18 cellular contexts compared by ENCODE assay signal in the genomic region with DNA sequence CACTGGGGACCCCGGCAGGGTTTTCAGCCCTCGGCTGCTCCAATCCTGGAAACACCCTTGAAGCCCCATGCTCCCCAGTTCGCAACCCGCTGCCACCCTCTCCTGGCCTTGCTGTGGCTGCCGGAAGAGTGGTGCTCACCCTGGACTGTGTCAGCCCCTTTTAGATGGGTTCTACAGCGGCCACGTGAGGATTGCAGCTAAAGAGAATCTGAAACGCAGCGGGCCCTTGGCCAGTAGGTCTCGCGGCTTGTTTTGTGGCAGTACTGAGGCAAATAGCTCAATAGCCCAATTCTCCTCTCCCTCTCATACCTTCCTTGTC.
DNase-seq lines count a peak whose midpoint lies in the region; ATAC-seq, FAIRE-seq and TF ChIP-seq lines count a peak whose summit lies in the region.
"Had no signal": no experiment of that assay in that cellular context is flagged by ENCODE, and none has a peak within 500 bp of the region (broad histone marks: within the 10 kb centered on the region; RNA-seq: fewer than 3 reads in every experiment).

No MANE protein-coding gene starts in this region.

- H3K4me1 Mint-ChIP-seq in GM23338, result no peaks in the 10 kb centered on the region; the same call in 2 of the 3 replicates
- H3K4me1 Mint-ChIP-seq: activated CD4-positive, alpha-beta T cell treated with anti-CD3 and anti-CD28 coated beads, Interleukin-2, amount 10 ng/mL, durations not matched to agents 7 days and 5 days; stimulated activated naive CD8-positive, alpha-beta T cell treated with anti-CD3 and anti-CD28 coated beads, Interleukin-15, amount 100 ng/mL, for 72 hours had no signal

- DNase-seq in GM23338 (ENCODE audit: low spot score), result no peak
- peak in 1 of 2 donors; percentile 79 for DNase-seq in ascending aorta (ENCODE audit: low spot score in 2 of 2)
- DNase-seq in right cardiac atrium, result peak in 2 of 3 donors; percentile 38 to 78
- DNase-seq in T1000 (lab: John Stamatoyannopoulos, UW), result no peak
- DNase-seq in NCI-H2171 treated with DMSO at 0.1 percent for 48 hours (lab: John Stamatoyannopoulos, UW), result no peak
- DNase-seq in GM19239 (ENCODE audit: insufficient read length, low spot score), result no peak
- DNase-seq: activated CD4-positive, alpha-beta T cell treated with anti-CD3 and anti-CD28 coated beads, Interleukin-2, amount 10 ng/mL, durations not matched to agents 7 days and 5 days; HFFc6; midbrain; NCI-H187; NCI-H526; ovary; stimulated activated naive CD8-positive, alpha-beta T cell treated with anti-CD3 and anti-CD28 coated beads, Interleukin-15, amount 100 ng/mL, for 72 hours; T-helper 17 cell had no signal

- H3K4me3 ChIP-seq in GM23338, result no peak overlapping the region
- no peak overlapping the region for H3K4me3 ChIP-seq in ascending aorta
- H3K4me3 ChIP-seq in right cardiac atrium (ENCODE audit: low read length), result no peak overlapping the region
- no peak overlapping the region for H3K4me3 ChIP-seq in stomach smooth muscle (ENCODE audit: low read length in 2 of 2)
- H3K4me3 ChIP-seq: ovary had no signal

- no peaks in the 10 kb centered on the region for H3K79me2 ChIP-seq in GM23338 (replicated peaks; ENCODE audit: insufficient read depth)

- peak in 1 of 2 experiments; percentile 36; a peak in 2 of 4 replicates for TF ChIP-seq CTCF in GM23338 (conservative IDR thresholded peaks at IDR 0.05; ENCODE audit: low read depth in 2 of 2)
- TF ChIP-seq CTCF in ascending aorta (IDR thresholded peaks at IDR 0.05), result peak; percentile 15 to 51 (median 18)

- no peaks in the 10 kb centered on the region for H4K20me1 ChIP-seq in GM23338 (replicated peaks; ENCODE audit: insufficient read depth)

- 80% methylated on average over 11 of the region's 11 CpGs for WGBS in right cardiac atrium

- ATAC-seq in GM23338, result peak; percentile 35; the same call in 1 of the 3 replicates
- peak; percentile 8 to 39 for ATAC-seq in right cardiac atrium
- no peak for ATAC-seq in HG02884 (IDR thresholded peaks at IDR 0.05; ENCODE audit: unreplicated experiment)
- ATAC-seq: stimulated activated naive CD8-positive, alpha-beta T cell treated with anti-CD3 and anti-CD28 coated beads, Interleukin-15, amount 100 ng/mL, for 72 hours; T-helper 17 cell had no signal

- H3F3A ChIP-seq in GM23338 (replicated peaks; ENCODE audit: low read depth), result no peaks in the 10 kb centered on the region

- no peaks in the 10 kb centered on the region for H3K27me3 ChIP-seq in GM23338 (ENCODE audit: insufficient read depth)
- no peaks in the 10 kb centered on the region for H3K27me3 ChIP-seq in ascending aorta
- H3K27me3 ChIP-seq in right cardiac atrium (ENCODE audit: control insufficient read depth, insufficient read depth), result no peaks in the 10 kb centered on the region
- no peaks in the 10 kb centered on the region for H3K27me3 ChIP-seq in stomach smooth muscle (ENCODE audit: control insufficient read depth in 1 of 2, insufficient read depth in 2 of 2, low read length in 2 of 2)
- H3K27me3 ChIP-seq: dorsolateral prefrontal cortex, ovary had no signal

- H3K4me3 Mint-ChIP-seq in GM23338, result no peak overlapping the region
- H3K4me3 Mint-ChIP-seq: activated CD4-positive, alpha-beta T cell treated with anti-CD3 and anti-CD28 coated beads, Interleukin-2, amount 10 ng/mL, durations not matched to agents 7 days and 5 days; HFFc6; stimulated activated naive CD8-positive, alpha-beta T cell treated with anti-CD3 and anti-CD28 coated beads, Interleukin-15, amount 100 ng/mL, for 72 hours; T-helper 17 cell had no signal

- H3K9me3 Mint-ChIP-seq in GM23338, result no peaks in the 10 kb centered on the region
- H3K9me3 Mint-ChIP-seq: activated CD4-positive, alpha-beta T cell treated with anti-CD3 and anti-CD28 coated beads, Interleukin-2, amount 10 ng/mL, durations not matched to agents 7 days and 5 days; activated T-helper 2 cell treated with anti-CD3 and anti-CD28 coated beads, Interferon-gamma antibody, Interleukin-2, Interleukin-4, amounts not matched to agents 10 μg/mL and 5 μg/mL and 100 μg/mL, durations not matched to agents 14 hours and 24 hours and 36 hours; HFFc6; stimulated activated naive CD8-positive, alpha-beta T cell treated with anti-CD3 and anti-CD28 coated beads, Interleukin-15, amount 100 ng/mL, for 72 hours had no signal

- intact Hi-C loops in ascending aorta (cut with DNase I) (loop anchor here (5.0 kb wide), 1 partner anchor 40 kb away; no protein-coding TSS in a partner anchor), right cardiac atrium (cut with DNase I) (no loop called here)

- H3K9me2 ChIP-seq in GM23338 (ENCODE audit: insufficient read depth), result no peaks in the 10 kb centered on the region

- no peaks in the 10 kb centered on the region for H3K36me3 Mint-ChIP-seq in GM23338 (ENCODE audit: low read depth)

- H3K27ac Mint-ChIP-seq in GM23338, result no peak overlapping the region
- H3K27ac Mint-ChIP-seq: activated CD4-positive, alpha-beta T cell treated with anti-CD3 and anti-CD28 coated beads, Interleukin-2, amount 10 ng/mL, durations not matched to agents 7 days and 5 days; activated T-helper 2 cell treated with anti-CD3 and anti-CD28 coated beads, Interferon-gamma antibody, Interleukin-2, Interleukin-4, amounts not matched to agents 10 μg/mL and 5 μg/mL and 100 μg/mL, durations not matched to agents 14 hours and 24 hours and 36 hours; HFFc6; T-helper 17 cell had no signal

- H3K27me3 Mint-ChIP-seq in GM23338 (ENCODE audit: insufficient read depth, low read depth, poor library complexity), result peaks cover 8% of the 10 kb centered on the region
- H3K27me3 Mint-ChIP-seq: activated CD4-positive, alpha-beta T cell treated with anti-CD3 and anti-CD28 coated beads, Interleukin-2, amount 10 ng/mL, durations not matched to agents 7 days and 5 days; stimulated activated naive CD8-positive, alpha-beta T cell treated with anti-CD3 and anti-CD28 coated beads, Interleukin-15, amount 100 ng/mL, for 72 hours; T-helper 17 cell had no signal

- no peak overlapping the region for H2AFZ ChIP-seq in GM23338

- H3K36me3 ChIP-seq in GM23338 (ENCODE audit: insufficient read depth) (peaks cover 5% of the 10 kb centered on the region; the same call in 1 of the 2 replicates), ascending aorta (peaks cover 65 to 93% of the 10 kb centered on the region in 2 donors), stomach smooth muscle (ENCODE audit: control insufficient read depth in 2 of 2, insufficient read depth in 2 of 2, low read length in 2 of 2) (peaks cover 3 to 5% of the 10 kb centered on the region in 2 donors)
- H3K36me3 ChIP-seq: ovary had no signal

- H3K4me2 ChIP-seq in GM23338, result no peak overlapping the region

- no peak for FAIRE-seq in GM19239 (lab: Jason Lieb, UNC)

- no peaks in the 10 kb centered on the region for H3K4me1 ChIP-seq in GM23338 (ENCODE audit: insufficient read depth)
- H3K4me1 ChIP-seq in ascending aorta, result peaks cover 0 to 20% of the 10 kb centered on the region in 2 donors
- H3K4me1 ChIP-seq in right cardiac atrium (ENCODE audit: control insufficient read depth, insufficient read depth, low read length), result peaks cover 5% of the 10 kb centered on the region
- peaks cover 14% of the 10 kb centered on the region for H3K4me1 ChIP-seq in stomach smooth muscle (ENCODE audit: control insufficient read depth, insufficient read depth, low read length)

- H3K9ac ChIP-seq in stomach smooth muscle (ENCODE audit: low read length in 2 of 2), result no peak overlapping the region

- H3K27ac ChIP-seq in GM23338 (ENCODE audit: low read depth), result no peak overlapping the region
- H3K27ac ChIP-seq in ascending aorta, result peak overlapping the region; percentile 43 to 71
- H3K27ac ChIP-seq in right cardiac atrium (ENCODE audit: low read length), result no peak overlapping the region
- peak overlapping the region; percentile 37 for H3K27ac ChIP-seq in stomach smooth muscle (ENCODE audit: low read length)
- H3K27ac ChIP-seq: ovary had no signal

- no peaks in the 10 kb centered on the region for H3K9me3 ChIP-seq in ascending aorta
- no peaks in the 10 kb centered on the region for H3K9me3 ChIP-seq in right cardiac atrium (ENCODE audit: control insufficient read depth, low read length)
- peaks cover 0 to 6% of the 10 kb centered on the region in 2 donors for H3K9me3 ChIP-seq in stomach smooth muscle (ENCODE audit: control insufficient read depth in 2 of 2, low read length in 2 of 2)
- H3K9me3 ChIP-seq: ovary had no signal

TF ChIP-seq in GM23338, 12 proteins besides CTCF, POLR2A, EP300 and RAD21 (continues in another document):
- TF ChIP-seq EZH2phosphoT487 (IDR thresholded peaks at IDR 0.05; ENCODE audit: unreplicated experiment) (no peak), POLR2AphosphoS5 (IDR thresholded peaks at IDR 0.05; ENCODE audit: low read depth) (no peak), ZNF114 (CRISPR knock-in tag; IDR thresholded peaks at IDR 0.05) (no peak), CREB1 (CRISPR knock-in tag; IDR thresholded peaks at IDR 0.05; ENCODE audit: low read depth) (no peak), NANOG (IDR thresholded peaks at IDR 0.05; ENCODE audit: borderline replicate concordance) (no peak), EZH2 (IDR thresholded peaks at IDR 0.05; ENCODE audit: low read depth, unreplicated experiment) (no peak), ZNF331 (CRISPR knock-in tag; IDR thresholded peaks at IDR 0.05; ENCODE audit: low read depth) (no peak), STAT1 (IDR thresholded peaks at IDR 0.05; ENCODE audit: unreplicated experiment) (no peak)
- TF ChIP-seq, protein P1, sequence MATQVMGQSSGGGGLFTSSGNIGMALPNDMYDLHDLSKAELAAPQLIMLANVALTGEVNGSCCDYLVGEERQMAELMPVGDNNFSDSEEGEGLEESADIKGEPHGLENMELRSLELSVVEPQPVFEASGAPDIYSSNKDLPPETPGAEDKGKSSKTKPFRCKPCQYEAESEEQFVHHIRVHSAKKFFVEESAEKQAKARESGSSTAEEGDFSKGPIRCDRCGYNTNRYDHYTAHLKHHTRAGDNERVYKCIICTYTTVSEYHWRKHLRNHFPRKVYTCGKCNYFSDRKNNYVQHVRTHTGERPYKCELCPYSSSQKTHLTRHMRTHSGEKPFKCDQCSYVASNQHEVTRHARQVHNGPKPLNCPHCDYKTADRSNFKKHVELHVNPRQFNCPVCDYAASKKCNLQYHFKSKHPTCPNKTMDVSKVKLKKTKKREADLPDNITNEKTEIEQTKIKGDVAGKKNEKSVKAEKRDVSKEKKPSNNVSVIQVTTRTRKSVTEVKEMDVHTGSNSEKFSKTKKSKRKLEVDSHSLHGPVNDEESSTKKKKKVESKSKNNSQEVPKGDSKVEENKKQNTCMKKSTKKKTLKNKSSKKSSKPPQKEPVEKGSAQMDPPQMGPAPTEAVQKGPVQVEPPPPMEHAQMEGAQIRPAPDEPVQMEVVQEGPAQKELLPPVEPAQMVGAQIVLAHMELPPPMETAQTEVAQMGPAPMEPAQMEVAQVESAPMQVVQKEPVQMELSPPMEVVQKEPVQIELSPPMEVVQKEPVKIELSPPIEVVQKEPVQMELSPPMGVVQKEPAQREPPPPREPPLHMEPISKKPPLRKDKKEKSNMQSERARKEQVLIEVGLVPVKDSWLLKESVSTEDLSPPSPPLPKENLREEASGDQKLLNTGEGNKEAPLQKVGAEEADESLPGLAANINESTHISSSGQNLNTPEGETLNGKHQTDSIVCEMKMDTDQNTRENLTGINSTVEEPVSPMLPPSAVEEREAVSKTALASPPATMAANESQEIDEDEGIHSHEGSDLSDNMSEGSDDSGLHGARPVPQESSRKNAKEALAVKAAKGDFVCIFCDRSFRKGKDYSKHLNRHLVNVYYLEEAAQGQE (IDR thresholded peaks at IDR 0.05; ENCODE audit: unreplicated experiment), result no peak

Comparison
In these comparisons a context has a peak if more than half of its experiments do, and no peak if none do; other contexts are left out.
1. DNase-seq: peak in right cardiac atrium (2 of 3); none in GM23338 (single experiment), T1000 (single experiment), NCI-H2171 treated with DMSO at 0.1 percent for 48 hours (single experiment) and GM19239 (single experiment).
2. H3K27ac ChIP-seq: peak in ascending aorta (2 of 2) and stomach smooth muscle (single experiment); none in GM23338 (single experiment) and right cardiac atrium (single experiment).